In the genomic region with DNA sequence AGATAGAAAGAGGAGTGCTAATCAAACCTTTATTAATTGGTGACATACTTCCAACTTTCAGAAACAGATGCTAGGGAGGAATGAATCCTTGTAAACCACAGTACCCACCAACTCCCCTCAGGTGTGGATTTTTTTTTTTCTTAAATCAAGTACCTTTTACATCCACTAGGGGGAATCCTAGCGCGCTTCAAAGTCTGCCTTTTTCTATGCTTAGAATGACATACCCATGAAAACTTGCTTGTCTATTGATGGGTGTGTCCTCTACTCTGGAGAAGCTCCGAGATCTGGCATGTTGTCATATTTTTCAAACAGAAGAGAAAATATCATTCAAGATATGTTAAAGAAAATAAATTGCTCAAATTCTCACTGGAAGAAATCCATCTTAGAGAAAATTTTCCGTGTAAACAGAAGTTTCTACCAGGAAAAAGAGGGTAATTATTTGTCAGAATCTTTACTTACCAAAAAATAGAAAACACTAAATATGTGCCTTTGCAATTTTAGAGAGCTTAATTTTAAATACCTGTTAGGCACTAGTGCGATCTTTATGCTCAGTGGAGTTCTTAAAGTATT, we compare ENCODE assay signal across 8 cellular contexts. TPM values are rescaled to one million over a fixed set of nuclear protein-coding genes. Genes with fewer than 3 reads are reported as not detected.
DNase-seq lines count a peak whose midpoint lies in the region; ATAC-seq and TF ChIP-seq lines count a peak whose summit lies in the region.

No MANE protein-coding gene starts in this region.

- dilution Hi-C loops in mammary epithelial cell (cut with HindIII; ENCODE audit: low sequenced_read_pairs), result no loop called here

- TF ChIP-seq POLR2A in testis (IDR thresholded peaks at IDR 0.05), result no peak

- WGBS in mammary epithelial cell (ENCODE audit: low coverage, missing lambda C conversion rate), result 40% methylated on average over 5 of the region's 5 CpGs
- 31 to 33% methylated on average over 5 of the region's 5 CpGs for WGBS in testis, 2 donors

- H3K27me3 ChIP-seq in HL-60 (ENCODE audit: insufficient read depth, poor library complexity, severe bottlenecking), result no peaks in the 10 kb centered on the region
- no peaks in the 10 kb centered on the region for H3K27me3 ChIP-seq in mammary epithelial cell (ENCODE audit: insufficient read depth, low read length)
- H3K27me3 ChIP-seq in kidney epithelial cell (ENCODE audit: control insufficient read depth, insufficient read depth, low read length), result peaks cover 3% of the 10 kb centered on the region
- H3K27me3 ChIP-seq in testis, result no peaks in the 10 kb centered on the region

- peak; percentile 7 for DNase-seq in AG09309 (ENCODE audit: low read depth)
- DNase-seq in GM12865 (ENCODE audit: low read depth), result peak; percentile 78
- peak in 1 of 2 experiments; percentile 45 for DNase-seq in HL-60 (ENCODE audit: low read depth in 1 of 2, low spot score in 1 of 2)
- peak; percentile 71 for DNase-seq in OCI-LY7 (ENCODE audit: low spot score)
- DNase-seq in mammary epithelial cell, result peak; percentile 36
- DNase-seq in kidney epithelial cell (ENCODE audit: low read depth), result peak; percentile 12
- DNase-seq in testis, result peak; percentile 35

- H3K79me2 ChIP-seq in OCI-LY7 (ENCODE audit: insufficient read depth, low read depth, low read length) (no peaks in the 10 kb centered on the region), mammary epithelial cell (ENCODE audit: insufficient read depth, low read length) (no peaks in the 10 kb centered on the region)

- no peaks in the 10 kb centered on the region for H3K9me3 ChIP-seq in OCI-LY7 (ENCODE audit: low read length)
- H3K9me3 ChIP-seq in mammary epithelial cell (replicated peaks; ENCODE audit: insufficient read depth, low read length), result no peaks in the 10 kb centered on the region
- H3K9me3 ChIP-seq in testis, result no peaks in the 10 kb centered on the region

- H2AFZ ChIP-seq in OCI-LY7 (ENCODE audit: low read length), result no peak overlapping the region
- H2AFZ ChIP-seq in mammary epithelial cell (ENCODE audit: low read depth, low read length), result no peak overlapping the region

- POLR2A ChIA-PET in OCI-LY7 (lab: Charles Lee), result interaction anchor here (0.9 to 1.6 kb wide), 2 partner anchors 9 to 229 kb away, joined by 3 read pairs; no protein-coding TSS in a partner anchor

- no peaks in the 10 kb centered on the region for H4K20me1 ChIP-seq in OCI-LY7 (ENCODE audit: insufficient read depth, low read length)
- H4K20me1 ChIP-seq in mammary epithelial cell (ENCODE audit: insufficient read depth, low read length), result no peaks in the 10 kb centered on the region

- in situ Hi-C loops in mammary epithelial cell (cut with MboI; ENCODE audit: low sequenced_read_pairs in 2 of 2), result loop anchor here in 1 of 2 donors (10.0 kb wide), 1 partner anchor 400 kb away; no protein-coding TSS in a partner anchor

- TF ChIP-seq CTCF in AG09309 (IDR thresholded peaks at IDR 0.05; ENCODE audit: control insufficient read depth, insufficient read depth, low read depth, low read length, missing control alignments) (peak; percentile 65), GM12865 (IDR thresholded peaks at IDR 0.05; ENCODE audit: insufficient read depth, low read depth, low read length, missing control alignments) (peak; percentile 66), HL-60 (IDR thresholded peaks at IDR 0.05; ENCODE audit: insufficient read depth, low read length) (peak; percentile 13), OCI-LY7 (conservative IDR thresholded peaks at IDR 0.05; ENCODE audit: low read length) (peak; percentile 89), mammary epithelial cell (conservative IDR thresholded peaks at IDR 0.05 in 1 of 2, IDR thresholded peaks at IDR 0.05 in 1 of 2; ENCODE audit: extremely low read depth in 1 of 2, insufficient read depth in 1 of 2, low read depth in 1 of 2, low read length in 2 of 2) (peak; percentile 58 to 71), kidney epithelial cell (IDR thresholded peaks at IDR 0.05; ENCODE audit: insufficient read depth, low read length, poor library complexity, severe bottlenecking) (peak; percentile 65), testis (IDR thresholded peaks at IDR 0.05) (peak; percentile 46 to 93 (median 71))

- CTCF ChIA-PET in OCI-LY7 (lab: Charles Lee; ENCODE audit: unreplicated experiment) (interaction anchor here (1.4 to 1.9 kb wide), 2 partner anchors 86 to 400 kb away, joined by 3 to 7 read pairs; no protein-coding TSS in a partner anchor), mammary epithelial cell (lab: Charles Lee; ENCODE audit: low non-redundant PET) (interaction anchor here (0.6 to 0.7 kb wide), 2 partner anchors 34 to 627 kb away, joined by 3 to 5 read pairs; no protein-coding TSS in a partner anchor)

- H3K4me2 ChIP-seq in OCI-LY7 (ENCODE audit: low read length) (no peak overlapping the region), mammary epithelial cell (ENCODE audit: insufficient read depth, low read depth, low read length) (peak overlapping the region; percentile 31)

- BruUV-seq in OCI-LY7 (replicated peaks; lab: Mats Ljungman, UMichigan) (no TSS peak), mammary epithelial cell (replicated peaks; lab: Mats Ljungman, UMichigan) (no TSS peak)

- no peaks in the 10 kb centered on the region for H3K9me2 ChIP-seq in OCI-LY7 (ENCODE audit: insufficient read depth, low read length)

- no peaks in the 10 kb centered on the region for H3K4me1 ChIP-seq in OCI-LY7 (ENCODE audit: insufficient read depth, low read length, poor library complexity, severe bottlenecking)
- H3K4me1 ChIP-seq in mammary epithelial cell (ENCODE audit: insufficient read depth, low read length), result no peaks in the 10 kb centered on the region
- no peaks in the 10 kb centered on the region for H3K4me1 ChIP-seq in testis

- ATAC-seq in GM21447 (IDR thresholded peaks at IDR 0.05; ENCODE audit: unreplicated experiment), result no peak

- H3K4me3 ChIP-seq in AG09309 (ENCODE audit: control insufficient read depth, low read depth, low read length) (no peak overlapping the region), GM12865 (ENCODE audit: low read depth, low read length) (no peak overlapping the region), HL-60 (replicated peaks; ENCODE audit: insufficient read depth, low read length) (no peak overlapping the region), OCI-LY7 (ENCODE audit: low read depth, low read length, poor library complexity, severe bottlenecking) (no peak overlapping the region), mammary epithelial cell (replicated peaks in 1 of 3; ENCODE audit: insufficient read depth in 1 of 3, low read depth in 2 of 3, low read length in 3 of 3) (no peak overlapping the region), kidney epithelial cell (ENCODE audit: low read depth, low read length) (no peak overlapping the region), testis (no peak overlapping the region)

- no peak overlapping the region for H3K9ac ChIP-seq in mammary epithelial cell (ENCODE audit: insufficient read depth, low read length)

- H3K27ac ChIP-seq in HL-60 (replicated peaks) (no peak overlapping the region), OCI-LY7 (ENCODE audit: low read depth, low read length, poor library complexity, severe bottlenecking) (no peak overlapping the region), mammary epithelial cell (ENCODE audit: insufficient read depth, low read depth, low read length) (no peak overlapping the region), testis (no peak overlapping the region)

- H3K36me3 ChIP-seq in OCI-LY7 (ENCODE audit: insufficient read depth, low read length), result no peaks in the 10 kb centered on the region
- H3K36me3 ChIP-seq in mammary epithelial cell (ENCODE audit: insufficient read depth, low read length), result no peaks in the 10 kb centered on the region
- no peaks in the 10 kb centered on the region for H3K36me3 ChIP-seq in kidney epithelial cell (ENCODE audit: control insufficient read depth, insufficient read depth, low read length)
- no peaks in the 10 kb centered on the region for H3K36me3 ChIP-seq in testis (ENCODE audit: low read depth, missing control alignments)

- intact Hi-C loops in OCI-LY7 (cut with micrococcal nuclease; ENCODE audit: unreplicated experiment) (loop anchor here (1.0 kb wide), 1 partner anchor 398 kb away; no protein-coding TSS in a partner anchor), mammary epithelial cell (cut with micrococcal nuclease) (loop anchor here (1.0 to 10.0 kb wide), 4 partner anchors 298 to 1203 kb away; no protein-coding TSS in a partner anchor), testis (cut with DNase I; ENCODE audit: low total_unique reads) (no loop called here)

RNA-seq across cellular contexts. Expression of a gene that starts 14.1 kb away (rescaled TPM):
- total RNA-seq in OCI-LY7 (2014; rRNA removed; shearing (Covaris generic)), result 3.6 and 4.5 TPM in 2 replicates
- 8.0 and 9.1 TPM in 2 replicates for total RNA-seq in OCI-LY7 (2022)
- 1 to 10 TPM in 1 of 2 donors, under 1 TPM in 1; 0.61 to 3.2 TPM for total RNA-seq in mammary epithelial cell
- polyA plus RNA-seq in mammary epithelial cell, result 0.48 TPM
- 1.1 TPM for polyA minus RNA-seq in mammary epithelial cell
- total RNA-seq in kidney epithelial cell, result 0.21 and 0.55 TPM in 2 replicates
- total RNA-seq in testis, result 100 to 1,000 TPM in 1 of 2 donors, 10 to 100 TPM in 1; 96.5 to 201 TPM
- 36.5 TPM for polyA plus RNA-seq in testis (ENCODE audit: insufficient read depth, low read depth, low replicate concordance)

Comparison
In these comparisons a context has a peak if more than half of its experiments do, and no peak if none do; other contexts are left out.
1. CTCF ChIP-seq: peak in every context shown above with its lines; median percentile 89 in OCI-LY7; 71 in testis; 66 in GM12865; 65 in AG09309; 65 in kidney epithelial cell; 64 in mammary epithelial cell; 13 in HL-60.
2. RNA of a gene that starts 14.1 kb away (total RNA-seq): 96.5 to 201 TPM in testis; 3.6 to 9.1 TPM in OCI-LY7, 0.61 to 3.2 TPM in mammary epithelial cell and 0.21 to 0.55 TPM in kidney epithelial cell; every median in the first group is over 4 times any median in the second.